Comparison of ENCODE assay signal across 12 cellular contexts in the genomic region with DNA sequence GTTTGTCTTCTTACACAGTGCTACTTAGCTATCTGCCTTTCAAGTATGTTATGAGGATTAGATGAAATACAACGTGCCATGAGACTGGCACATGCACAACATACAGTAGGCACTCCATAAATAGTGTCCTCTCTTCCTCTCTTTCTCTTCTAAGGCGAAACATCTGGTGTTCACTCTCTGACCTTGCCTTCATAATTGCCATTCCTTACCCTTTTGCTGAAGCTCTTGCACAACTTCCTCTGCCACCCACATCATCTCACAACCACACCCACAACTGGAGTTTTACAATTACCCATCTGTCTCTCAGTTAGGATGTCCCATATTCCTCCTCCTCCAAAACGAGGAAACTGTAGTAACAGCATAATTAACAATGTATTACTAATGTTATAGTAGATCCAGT. TPM values are rescaled to one million over a fixed set of nuclear protein-coding genes. Genes with fewer than 3 reads are reported as not detected.
DNase-seq lines count a peak whose midpoint lies in the region; ATAC-seq and TF ChIP-seq lines count a peak whose summit lies in the region.
"Had no signal": no experiment of that assay in that cellular context is flagged by ENCODE, and none has a peak within 500 bp of the region (broad histone marks: within the 10 kb centered on the region; RNA-seq: fewer than 3 reads in every experiment).

No MANE protein-coding gene starts in this region.

- H3K36me3 ChIP-seq in heart right ventricle = no peaks in the 10 kb centered on the region

- TF ChIP-seq CTCF in AG09309 (IDR thresholded peaks at IDR 0.05; ENCODE audit: control insufficient read depth, insufficient read depth, low read depth, low read length, missing control alignments) = no peak
- no peak for TF ChIP-seq CTCF in HFF-Myc (IDR thresholded peaks at IDR 0.05; ENCODE audit: low read depth, low read length, missing control alignments)
- TF ChIP-seq CTCF in heart right ventricle (IDR thresholded peaks at IDR 0.05) = no peak

- peaks cover 0 to 13% (median 0%) of the 10 kb centered on the region in 11 donors for H3K9me3 ChIP-seq in heart right ventricle

- DNase-seq in AG09309 (ENCODE audit: low read depth) (peak; percentile 18), HFF-Myc (ENCODE audit: extremely low read depth, low read depth) (peak; percentile 85), SKM-1 treated with dmso at 0.1 percent for 144 hours (lab: John Stamatoyannopoulos, UW; ENCODE audit: unreplicated experiment) (peak; percentile 97), heart right ventricle (no peak), NCI-H1092 (lab: John Stamatoyannopoulos, UW) (no peak)
- DNase-seq: activated CD4-positive, CD25-positive, alpha-beta regulatory T cell treated with anti-CD3 and anti-CD28 coated beads, Interleukin-2, amount 50 U/mL, for 72 hours; activated effector memory CD4-positive, alpha-beta T cell treated with Interleukin-2 at 50 U/mL for 16 hours; C1 segment of cervical spinal cord; NCI-H2107 had no signal

- peak overlapping the region in 1 of 10 donors; percentile 53 for H3K27ac ChIP-seq in heart right ventricle

- peak; percentile 38 to 88 (median 54) for ATAC-seq in heart right ventricle
- no peak for ATAC-seq in HG03460 (IDR thresholded peaks at IDR 0.05; ENCODE audit: unreplicated experiment)
- no peak for ATAC-seq in HG03045 (IDR thresholded peaks at IDR 0.05; ENCODE audit: unreplicated experiment)
- ATAC-seq in SK-N-SH treated with all-trans-retinoic acid at 6 μM for 48 hours = no peak

- peaks cover 0 to 6% (median 0%) of the 10 kb centered on the region in 7 donors for H3K27me3 ChIP-seq in heart right ventricle

- intact Hi-C loops in heart right ventricle (cut with DNase I) = no loop called here

- H3K4me1 ChIP-seq in heart right ventricle = peaks cover 0 to 36% (median 0%) of the 10 kb centered on the region in 9 donors

- H3K4me3 ChIP-seq in AG09309 (ENCODE audit: control insufficient read depth, low read depth, low read length) = no peak overlapping the region
- no peak overlapping the region for H3K4me3 ChIP-seq in HFF-Myc (replicated peaks; ENCODE audit: low read depth, low read length)
- no peak overlapping the region for H3K4me3 ChIP-seq in heart right ventricle

- WGBS in heart right ventricle, 2 donors = 41 to 50% methylated on average over 3 of the region's 3 CpGs

TF ChIP-seq in SK-N-SH treated with all-trans-retinoic acid at 6 μM for 48 hours, 23 proteins besides CTCF, POLR2A, EP300 and RAD21:
- no peak for TF ChIP-seq ISL1 (CRISPR knock-in tag; IDR thresholded peaks at IDR 0.05)
- TF ChIP-seq, protein P1, sequence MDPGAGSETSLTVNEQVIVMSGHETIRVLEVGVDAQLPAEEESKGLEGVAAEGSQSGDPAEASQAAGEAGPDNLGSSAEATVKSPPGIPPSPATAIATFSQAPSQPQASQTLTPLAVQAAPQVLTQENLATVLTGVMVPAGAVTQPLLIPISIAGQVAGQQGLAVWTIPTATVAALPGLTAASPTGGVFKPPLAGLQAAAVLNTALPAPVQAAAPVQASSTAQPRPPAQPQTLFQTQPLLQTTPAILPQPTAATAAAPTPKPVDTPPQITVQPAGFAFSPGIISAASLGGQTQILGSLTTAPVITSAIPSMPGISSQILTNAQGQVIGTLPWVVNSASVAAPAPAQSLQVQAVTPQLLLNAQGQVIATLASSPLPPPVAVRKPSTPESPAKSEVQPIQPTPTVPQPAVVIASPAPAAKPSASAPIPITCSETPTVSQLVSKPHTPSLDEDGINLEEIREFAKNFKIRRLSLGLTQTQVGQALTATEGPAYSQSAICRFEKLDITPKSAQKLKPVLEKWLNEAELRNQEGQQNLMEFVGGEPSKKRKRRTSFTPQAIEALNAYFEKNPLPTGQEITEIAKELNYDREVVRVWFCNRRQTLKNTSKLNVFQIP (CRISPR knock-in tag; IDR thresholded peaks at IDR 0.05; ENCODE audit: borderline replicate concordance, low read depth) = no peak
- no peak for TF ChIP-seq GLIS3 (CRISPR knock-in tag; IDR thresholded peaks at IDR 0.05)

RNA-seq across cellular contexts. Expression of gene ACP3, which starts 26.4 kb away (rescaled TPM):
- 1 to 10 TPM in 4 of 10 donors, under 1 TPM in 4, not detected in 2; 0.09 to 3.3 (median 0.91) TPM for total RNA-seq in heart right ventricle
- polyA plus RNA-seq in heart right ventricle = under 1 TPM; 0.22 to 0.59 TPM

Comparison
In these comparisons a context has a peak if more than half of its experiments do, and no peak if none do; other contexts are left out.
1. DNase-seq: peak in AG09309 (single experiment), HFF-Myc (single experiment) and SKM-1 treated with dmso at 0.1 percent for 144 hours (single experiment); none in heart right ventricle (0 of 2) and NCI-H1092 (single experiment).
2. ATAC-seq: peak in heart right ventricle (8 of 8); none in HG03460 (single experiment), HG03045 (single experiment) and SK-N-SH treated with all-trans-retinoic acid at 6 μM for 48 hours (single experiment).